ENCODE assay signal across 8 cellular contexts in genomic region chr11:6612816-6613136, GRCh38. TPM values are rescaled to one million over a fixed set of nuclear protein-coding genes. Genes with fewer than 3 reads are reported as not detected.
A peak's percentile ranks its signal among the peaks of the same experiment; 100 is the strongest.
DNase-seq lines count a peak whose midpoint lies in the region; ATAC-seq and TF ChIP-seq lines count a peak whose summit lies in the region.

No MANE protein-coding gene starts in this region.

- H3K36me3 ChIP-seq in ACC112 (ENCODE audit: insufficient read depth, low read length): peaks cover 41% of the 10 kb centered on the region; the same call in 1 of the 2 replicates
- H3K36me3 ChIP-seq in RWPE2 (ENCODE audit: low read depth): peaks cover 38% of the 10 kb centered on the region
- H3K36me3 ChIP-seq in skeletal muscle satellite cell (ENCODE audit: insufficient read depth, low read length): peaks cover 61% of the 10 kb centered on the region

- peaks cover 48% of the 10 kb centered on the region for H3K79me2 ChIP-seq in ACC112 (ENCODE audit: control insufficient read depth, insufficient read depth, low read length, unreplicated experiment)

- peak; percentile 20 for ATAC-seq in GM18873 (IDR thresholded peaks at IDR 0.05; ENCODE audit: low FRiP score, unreplicated experiment)
- ATAC-seq in HG03135 (IDR thresholded peaks at IDR 0.05; ENCODE audit: unreplicated experiment): peak; percentile 9
- ATAC-seq in RWPE2 (ENCODE audit: low read depth): no peak
- ATAC-seq in activated CD4-positive, CD25-positive, alpha-beta regulatory T cell treated with anti-CD3 and anti-CD28 coated beads, Interleukin-2, amount 50 U/mL, for 24 hours: no peak

- H3K4me3 ChIP-seq in ACC112 (ENCODE audit: low read depth, low read length) (peak overlapping the region; percentile 82), RWPE2 (ENCODE audit: severe bottlenecking) (peak overlapping the region; percentile 80), skeletal muscle satellite cell (ENCODE audit: low read length) (peak overlapping the region; percentile 70)

- no peaks in the 10 kb centered on the region for H3K27me3 ChIP-seq in ACC112 (ENCODE audit: insufficient read depth, low read length)
- H3K27me3 ChIP-seq in RWPE2 (ENCODE audit: insufficient read depth, poor library complexity, severe bottlenecking): no peaks in the 10 kb centered on the region
- H3K27me3 ChIP-seq in skeletal muscle satellite cell (ENCODE audit: control insufficient read depth, insufficient read depth, low read length): no peaks in the 10 kb centered on the region

- DNase-seq in RWPE2 (ENCODE audit: low spot score) (no peak), globus pallidus (ENCODE audit: low spot score) (peak; percentile 36), superior temporal gyrus (ENCODE audit: extremely low spot score) (no peak)

- H2AFZ ChIP-seq in ACC112 (ENCODE audit: low read length, unreplicated experiment): peak overlapping the region; percentile 72

- H3K4me1 ChIP-seq in ACC112 (ENCODE audit: control insufficient read depth, insufficient read depth, low read length, unreplicated experiment) (peaks cover 54% of the 10 kb centered on the region), RWPE2 (ENCODE audit: insufficient read depth, poor library complexity, severe bottlenecking) (no peaks in the 10 kb centered on the region), skeletal muscle satellite cell (ENCODE audit: control insufficient read depth, insufficient read depth, low read length) (peaks cover 45% of the 10 kb centered on the region)

- H3K9ac ChIP-seq in skeletal muscle satellite cell (ENCODE audit: low read depth, low read length): peak overlapping the region; percentile 87

- H3K27ac ChIP-seq in ACC112 (ENCODE audit: low read depth, low read length) (peak overlapping the region; percentile 90), RWPE2 (ENCODE audit: poor library complexity, severe bottlenecking) (peak overlapping the region; percentile 82)

- H3K9me3 ChIP-seq in RWPE2 (ENCODE audit: severe bottlenecking): no peaks in the 10 kb centered on the region
- no peaks in the 10 kb centered on the region for H3K9me3 ChIP-seq in skeletal muscle satellite cell (replicated peaks; ENCODE audit: low read length)

- H3K4me2 ChIP-seq in skeletal muscle satellite cell (ENCODE audit: low read length): peak overlapping the region; percentile 88

- peak; percentile 43 for TF ChIP-seq CTCF in RWPE2 (IDR thresholded peaks at IDR 0.05; ENCODE audit: poor library complexity, severe bottlenecking)

RNA-seq across cellular contexts. Expression of gene TAF10, which starts 0.8 kb away (rescaled TPM):
- 26.4 and 48.3 TPM in 2 replicates for total RNA-seq in skeletal muscle satellite cell (2012; rRNA removed)

RNA-seq across cellular contexts. Expression of gene TPP1, which starts 6.4 kb away (rescaled TPM):
- 60.9 and 62.9 TPM in 2 replicates for total RNA-seq in skeletal muscle satellite cell (2012; rRNA removed)

RNA-seq across cellular contexts. Expression of gene ILK, which starts 9.2 kb away (rescaled TPM):
- total RNA-seq in skeletal muscle satellite cell (2012; rRNA removed): 125 and 152 TPM in 2 replicates

RNA-seq across cellular contexts. Expression of gene RRP8, which starts 9.4 kb away (rescaled TPM):
- total RNA-seq in skeletal muscle satellite cell (2012; rRNA removed): 10.4 and 13.5 TPM in 2 replicates

RNA-seq across cellular contexts. Expression of gene DCHS1, which starts 42.8 kb away (rescaled TPM):
- total RNA-seq in skeletal muscle satellite cell (2012; rRNA removed): 0.25 and 0.66 TPM in 2 replicates

Comparison
In these comparisons a context has a peak if more than half of its experiments do, and no peak if none do; other contexts are left out.
1. ATAC-seq: peak in GM18873 (single experiment) and HG03135 (single experiment); none in RWPE2 (single experiment) and activated CD4-positive, CD25-positive, alpha-beta regulatory T cell treated with anti-CD3 and anti-CD28 coated beads, Interleukin-2, amount 50 U/mL, for 24 hours (0 of 2).
2. Peak in every context shown above with its lines, with median percentiles within 50 percentile points of each other: H3K4me3 ChIP-seq.